ENCODE assay signal across 8 cellular contexts in the genomic region with DNA sequence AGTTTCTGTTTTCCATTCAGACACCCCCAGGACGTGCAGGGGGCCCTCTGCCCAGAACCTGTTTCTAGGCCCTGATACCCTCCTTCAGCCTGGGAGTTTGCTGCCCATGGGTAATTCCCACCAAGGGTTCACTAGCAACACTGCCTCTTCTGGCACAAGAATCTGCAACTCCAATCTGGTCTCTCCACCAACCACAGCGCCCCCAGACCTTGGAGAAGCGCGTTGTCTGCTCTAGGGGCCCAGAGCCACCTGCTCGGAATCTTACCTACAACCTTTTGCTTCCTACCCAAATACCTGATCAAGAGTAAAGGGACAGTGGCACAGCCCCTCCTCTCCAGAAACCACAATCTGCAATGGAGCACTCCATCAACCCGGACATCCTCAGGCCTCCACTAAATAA. TPM values are rescaled to one million over a fixed set of nuclear protein-coding genes. Genes with fewer than 3 reads are reported as not detected.
A peak's percentile ranks its signal among the peaks of the same experiment; 100 is the strongest.
DNase-seq lines count a peak whose midpoint lies in the region; ATAC-seq and TF ChIP-seq lines count a peak whose summit lies in the region.

No MANE protein-coding gene starts in this region.

- H3K9ac ChIP-seq in HUES64 (ENCODE audit: low read depth, low read length) (peak overlapping the region; percentile 79), muscle layer of colon (ENCODE audit: low read length) (peak overlapping the region; percentile 10)

- DNase-seq in ACHN = peak; percentile 1
- no peak for DNase-seq in breast epithelium (ENCODE audit: low spot score in 2 of 2)
- DNase-seq in dermis blood vessel endothelial cell = no peak
- no peak for DNase-seq in stimulated activated CD4-positive, alpha-beta T cell treated with anti-CD3 and anti-CD28 coated beads, Interleukin-12 subunit alpha, Interleukin-12 subunit beta, amount 100 ng/mL, for 4 hours

- H3K4me3 ChIP-seq in HUES64 (ENCODE audit: low read length) (peak overlapping the region; percentile 85), breast epithelium (peak overlapping the region; percentile 53 to 97 (median 78)), muscle layer of colon (ENCODE audit: low read depth in 1 of 2, low read length in 2 of 2) (peak overlapping the region; percentile 89 to 97)

- no peaks in the 10 kb centered on the region for H3K27me3 ChIP-seq in HUES64 (ENCODE audit: insufficient read depth, low read length)
- H3K27me3 ChIP-seq in breast epithelium = no peaks in the 10 kb centered on the region
- no peaks in the 10 kb centered on the region for H3K27me3 ChIP-seq in muscle layer of colon (ENCODE audit: control insufficient read depth in 1 of 2, insufficient read depth in 2 of 2, low read length in 2 of 2)

- ATAC-seq in HG03457 (IDR thresholded peaks at IDR 0.05; ENCODE audit: unreplicated experiment) (no peak), GM21390 (IDR thresholded peaks at IDR 0.05; ENCODE audit: unreplicated experiment) (no peak)

- intact Hi-C loops in breast epithelium (cut with DNase I; ENCODE audit: low total_unique reads) = no loop called here

- H3K4me1 ChIP-seq in HUES64 (ENCODE audit: insufficient read depth, low read length) (peaks cover 6% of the 10 kb centered on the region; the same call in 1 of the 2 replicates), breast epithelium (peaks cover 0 to 5% of the 10 kb centered on the region in 2 donors), muscle layer of colon (ENCODE audit: insufficient read depth, low read length) (peaks cover 12% of the 10 kb centered on the region)

- peaks cover 41% of the 10 kb centered on the region for H3K9me3 ChIP-seq in HUES64 (ENCODE audit: insufficient read depth, low read depth, low read length)
- peaks cover 43 to 46% of the 10 kb centered on the region in 2 donors for H3K9me3 ChIP-seq in breast epithelium
- peaks cover 26% of the 10 kb centered on the region for H3K9me3 ChIP-seq in muscle layer of colon (ENCODE audit: low read length)

- TF ChIP-seq POLR2A in breast epithelium (IDR thresholded peaks at IDR 0.05) = no peak

- no peak for TF ChIP-seq CTCF in breast epithelium (IDR thresholded peaks at IDR 0.05)

- 20% methylated on average over 6 of the region's 6 CpGs for WGBS in HUES64

- peaks cover 33% of the 10 kb centered on the region for H3K36me3 ChIP-seq in HUES64 (ENCODE audit: insufficient read depth, low read length)
- H3K36me3 ChIP-seq in breast epithelium = peaks cover 25% of the 10 kb centered on the region
- peaks cover 29% of the 10 kb centered on the region for H3K36me3 ChIP-seq in muscle layer of colon (ENCODE audit: insufficient read depth, low read length)

- in situ Hi-C loops in ACHN (cut with HindIII; ENCODE audit: low pct_ligation_motif_present, low pct_unique_long_range_greater_than_20kb, low sequenced_read_pairs) = no loop called here

- H3K27ac ChIP-seq in HUES64 (ENCODE audit: low read depth, low read length) (peak overlapping the region; percentile 66; the same call in 1 of the 2 replicates), breast epithelium (peak overlapping the region in 1 of 2 donors; percentile 94), muscle layer of colon (ENCODE audit: low read depth, low read length) (peak overlapping the region; percentile 95)

RNA-seq across cellular contexts. Expression of a gene that starts 0.8 kb away (rescaled TPM):
- 8.5 TPM for polyA plus RNA-seq in HUES64 (2013, experiment 1 of 2)
- polyA plus RNA-seq in HUES64 (2013, experiment 2 of 2) = 8.6 TPM
- total RNA-seq in breast epithelium (10 to 100 TPM in 1 of 3 donors, 1 to 10 TPM in 2; 9.0 to 28.5 (median 9.8) TPM), dermis blood vessel endothelial cell (15.4 and 18.0 TPM in 2 replicates)

RNA-seq across cellular contexts. Expression of a gene that starts 29.9 kb away (rescaled TPM):
- not detected for polyA plus RNA-seq in HUES64 (2013, experiment 1 of 2)
- not detected for polyA plus RNA-seq in HUES64 (2013, experiment 2 of 2)
- under 1 TPM in 1 of 3 donors, not detected in 2; 0.33 TPM for total RNA-seq in breast epithelium
- 0.05 TPM in 1 of 2 replicates, not detected in the other for total RNA-seq in dermis blood vessel endothelial cell

RNA-seq across cellular contexts. Expression of a gene that starts 51.3 kb away (rescaled TPM):
- 4.3 TPM for polyA plus RNA-seq in HUES64 (2013, experiment 1 of 2)
- polyA plus RNA-seq in HUES64 (2013, experiment 2 of 2) = 5.1 TPM
- total RNA-seq in breast epithelium (10 to 100 TPM in 1 of 3 donors, 1 to 10 TPM in 2; 1.3 to 13.5 (median 3.6) TPM), dermis blood vessel endothelial cell (5.9 and 14.6 TPM in 2 replicates)
